ENCODE assay signal across 23 cellular contexts in genomic region chr6:108616973-108617372, GRCh38. TPM values are rescaled to one million over a fixed set of nuclear protein-coding genes. Genes with fewer than 3 reads are reported as not detected.
DNase-seq lines count a peak whose midpoint lies in the region; ATAC-seq and TF ChIP-seq lines count a peak whose summit lies in the region.
"Had no signal": no experiment of that assay in that cellular context is flagged by ENCODE, and none has a peak within 500 bp of the region (broad histone marks: within the 10 kb centered on the region; RNA-seq: fewer than 3 reads in every experiment).

No MANE protein-coding gene starts in this region.

- H3K4me1 ChIP-seq in neutrophil (ENCODE audit: control insufficient read depth in 1 of 2, insufficient read depth in 1 of 2, low read depth in 1 of 2, low read length in 1 of 2) = peaks cover 45 to 63% of the 10 kb centered on the region in 2 experiments
- H3K4me1 ChIP-seq: neural progenitor cell had no signal

- no peaks in the 10 kb centered on the region for H3K9me3 ChIP-seq in neutrophil

- intact Hi-C loops in CD14-positive monocyte (cut with micrococcal nuclease) = no loop called here

- peaks cover 68% of the 10 kb centered on the region for H3K4me1 Mint-ChIP-seq in CD14-positive monocyte

- peak overlapping the region; percentile 63 for H3K27ac ChIP-seq in neutrophil
- H3K27ac ChIP-seq: epithelial cell of prostate, neural progenitor cell had no signal

- H3K27me3 ChIP-seq in neutrophil = no peaks in the 10 kb centered on the region
- H3K27me3 ChIP-seq: dorsolateral prefrontal cortex, neural progenitor cell had no signal

- no peak for DNase-seq in CD14-positive monocyte (ENCODE audit: low spot score)
- DNase-seq in LNCaP clone FGC (ENCODE audit: low read depth) = peak; percentile 57
- peak; percentile 46 for DNase-seq in SKM-1 treated with dmso at 0.1 percent for 144 hours (lab: John Stamatoyannopoulos, UW; ENCODE audit: unreplicated experiment)
- no peak for DNase-seq in HuH-7.5 (ENCODE audit: low spot score)
- DNase-seq in activated CD8-positive, alpha-beta memory T cell treated with anti-CD3 and anti-CD28 coated beads for 24 hours = no peak
- DNase-seq: activated CD4-positive, alpha-beta T cell treated with anti-CD3 and anti-CD28 coated beads, Interleukin-2, amount 10 ng/mL, durations not matched to agents 7 days and 5 days; activated CD8-positive, alpha-beta memory T cell treated with anti-CD3 and anti-CD28 coated beads, Interleukin-2, amount 50 U/mL, for 48 hours; activated gamma-delta T cell treated with Interleukin-2 at 50 U/mL for 16 hours; amniotic stem cell; caudate nucleus; dorsolateral prefrontal cortex; midbrain; NCI-H1417; NCI-H69; stimulated activated CD4-positive, alpha-beta T cell treated with anti-CD3 and anti-CD28 coated beads, Interleukin-12 subunit alpha, Interleukin-12 subunit beta, amount 100 ng/mL, for 4 hours; SW 1271 had no signal

- TF ChIP-seq CTCF in CD14-positive monocyte (IDR thresholded peaks at IDR 0.05) (no peak), LNCaP clone FGC (IDR thresholded peaks at IDR 0.05; ENCODE audit: control insufficient read depth, extremely low read depth, insufficient read depth) (no peak), neutrophil (IDR thresholded peaks at IDR 0.05) (no peak)

- H3K36me3 Mint-ChIP-seq in CD14-positive monocyte = peaks cover 23 to 27% of the 10 kb centered on the region in 2 donors

- H3K4me3 ChIP-seq in LNCaP clone FGC (ENCODE audit: low read depth, low read length) (no peak overlapping the region), neutrophil (ENCODE audit: low read depth in 1 of 2, low read length in 1 of 2) (peak overlapping the region in 1 of 2 experiments; percentile 37)
- H3K4me3 ChIP-seq: dorsolateral prefrontal cortex, K562, neural progenitor cell, thoracic aorta had no signal

- peaks cover 0 to 2% (median 0%) of the 10 kb centered on the region in 3 donors for H3K27me3 Mint-ChIP-seq in CD14-positive monocyte (ENCODE audit: low read depth in 3 of 3)

- H3K27ac Mint-ChIP-seq in CD14-positive monocyte = peak overlapping the region; percentile 58 to 87 (median 74)
- H3K27ac Mint-ChIP-seq: activated CD4-positive, alpha-beta T cell treated with anti-CD3 and anti-CD28 coated beads, Interleukin-2, amount 10 ng/mL, durations not matched to agents 7 days and 5 days; neural progenitor cell had no signal

- ATAC-seq in GM21390 (IDR thresholded peaks at IDR 0.05; ENCODE audit: unreplicated experiment) (no peak), HG02610 (IDR thresholded peaks at IDR 0.05; ENCODE audit: unreplicated experiment) (no peak)
- ATAC-seq: K562 had no signal

- no peak overlapping the region for H3K4me3 Mint-ChIP-seq in CD14-positive monocyte
- H3K4me3 Mint-ChIP-seq: activated CD4-positive, alpha-beta T cell treated with anti-CD3 and anti-CD28 coated beads, Interleukin-2, amount 10 ng/mL, durations not matched to agents 7 days and 5 days; neural progenitor cell had no signal

- peaks cover 3 to 11% (median 7%) of the 10 kb centered on the region in 7 donors for H3K9me3 Mint-ChIP-seq in CD14-positive monocyte

- H3K36me3 ChIP-seq in neutrophil = no peaks in the 10 kb centered on the region
- H3K36me3 ChIP-seq: neural progenitor cell, thoracic aorta had no signal

RNA-seq across cellular contexts. Expression of gene FOXO3, which starts 56.3 kb away (rescaled TPM):
- 10 to 100 TPM; 15.4 to 17.5 TPM for polyA plus RNA-seq in CD14-positive monocyte

Comparison
In these comparisons a context has a peak if more than half of its experiments do, and no peak if none do; other contexts are left out.
1. DNase-seq: peak in LNCaP clone FGC (single experiment) and SKM-1 treated with dmso at 0.1 percent for 144 hours (single experiment); none in CD14-positive monocyte (single experiment), HuH-7.5 (single experiment) and activated CD8-positive, alpha-beta memory T cell treated with anti-CD3 and anti-CD28 coated beads for 24 hours (single experiment).